8 cellular contexts compared by ENCODE assay signal in genomic region chr14:91173221-91173670, GRCh38. TPM values are rescaled to one million over a fixed set of nuclear protein-coding genes. Genes with fewer than 3 reads are reported as not detected.
DNase-seq lines count a peak whose midpoint lies in the region; ATAC-seq and TF ChIP-seq lines count a peak whose summit lies in the region.

No MANE protein-coding gene starts in this region.

- no peak overlapping the region for H3K14ac ChIP-seq in mesenchymal stem cell (ENCODE audit: low read length in 2 of 2)

- no peak overlapping the region for H2BK12ac ChIP-seq in mesenchymal stem cell (ENCODE audit: low read length in 2 of 2)

- DNase-seq in HCEC 1CT, result peak; percentile 54
- peak; percentile 74 for DNase-seq in NCI-H510A treated with DMSO at 0.1 percent for 48 hours (lab: John Stamatoyannopoulos, UW)
- peak; percentile 56 to 60 for DNase-seq in activated CD8-positive, alpha-beta memory T cell treated with anti-CD3 and anti-CD28 coated beads for 4 hours (ENCODE audit: low read depth in 2 of 2)
- peak; percentile 71 to 73 (median 72) for DNase-seq in effector memory CD8-positive, alpha-beta T cell
- DNase-seq in mesenchymal stem cell, result peak; percentile 75
- peak; percentile 62 for DNase-seq in stimulated activated CD8-positive, alpha-beta memory T cell treated with anti-CD3 and anti-CD28 coated beads, Interleukin-15, amount 100 ng/mL, for 1 hour (ENCODE audit: low read depth)

- H3K4ac ChIP-seq in mesenchymal stem cell (ENCODE audit: low read depth in 1 of 2, low read length in 2 of 2), result no peak overlapping the region

- H3K4me1 Mint-ChIP-seq in effector memory CD8-positive, alpha-beta T cell (ENCODE audit: low read depth in 2 of 2), result peaks cover 12 to 23% of the 10 kb centered on the region in 2 donors

- H3K27ac ChIP-seq in C4-2B (no peak overlapping the region), mesenchymal stem cell (ENCODE audit: low read length, poor library complexity, severe bottlenecking) (no peak overlapping the region)

- H4K8ac ChIP-seq in mesenchymal stem cell (ENCODE audit: low read length), result no peak overlapping the region

- 45% methylated on average over 10 of the region's 10 CpGs for WGBS in mesenchymal stem cell

- H3K4me2 ChIP-seq in mesenchymal stem cell (ENCODE audit: low read length, poor library complexity, severe bottlenecking), result no peak overlapping the region

- H3K27ac Mint-ChIP-seq in effector memory CD8-positive, alpha-beta T cell, result peak overlapping the region; percentile 69 to 84

- no peaks in the 10 kb centered on the region for H3K27me3 ChIP-seq in mesenchymal stem cell (ENCODE audit: control insufficient read depth in 1 of 2, insufficient read depth in 1 of 2, low read length in 2 of 2)

- H3K23ac ChIP-seq in mesenchymal stem cell (ENCODE audit: low read length in 2 of 2), result no peak overlapping the region

- no peaks in the 10 kb centered on the region for H3K79me1 ChIP-seq in mesenchymal stem cell (replicated peaks; ENCODE audit: low read length, poor library complexity, severe bottlenecking)

- H2BK15ac ChIP-seq in mesenchymal stem cell (ENCODE audit: low read depth, poor library complexity, severe bottlenecking), result no peak overlapping the region

- H3K27me3 Mint-ChIP-seq in effector memory CD8-positive, alpha-beta T cell, result no peaks in the 10 kb centered on the region

- H3K9me3 Mint-ChIP-seq in effector memory CD8-positive, alpha-beta T cell, result no peaks in the 10 kb centered on the region

- H3K4me1 ChIP-seq in mesenchymal stem cell (ENCODE audit: control insufficient read depth, insufficient read depth, low read depth, low read length), result peaks cover 9% of the 10 kb centered on the region

- H3K9me3 ChIP-seq in mesenchymal stem cell (ENCODE audit: control insufficient read depth, low read length), result no peaks in the 10 kb centered on the region

- no peak overlapping the region for H3K4me3 Mint-ChIP-seq in effector memory CD8-positive, alpha-beta T cell

- H3K18ac ChIP-seq in mesenchymal stem cell (ENCODE audit: low read depth in 1 of 2, low read length in 2 of 2), result no peak overlapping the region

- no peak overlapping the region for H3K9ac ChIP-seq in mesenchymal stem cell (ENCODE audit: low read length)

- no peak overlapping the region for H2AFZ ChIP-seq in mesenchymal stem cell (ENCODE audit: low read depth, low read length)

- no peak overlapping the region for H2BK5ac ChIP-seq in mesenchymal stem cell (ENCODE audit: low read depth, low read length, poor library complexity, severe bottlenecking)

- H2AK5ac ChIP-seq in mesenchymal stem cell (ENCODE audit: low read length, severe bottlenecking), result no peak overlapping the region

- no peak overlapping the region for H2BK120ac ChIP-seq in mesenchymal stem cell (ENCODE audit: low read depth, low read length)

- ATAC-seq in effector memory CD8-positive, alpha-beta T cell (replicated peaks), result peak; percentile 75
- no peak for ATAC-seq in HG02938 (IDR thresholded peaks at IDR 0.05; ENCODE audit: unreplicated experiment)

- peaks cover 24% of the 10 kb centered on the region for H3K36me3 Mint-ChIP-seq in effector memory CD8-positive, alpha-beta T cell (ENCODE audit: insufficient read depth)

- H4K91ac ChIP-seq in mesenchymal stem cell (ENCODE audit: low read length), result peak overlapping the region; percentile 25

- no peak overlapping the region for H3K4me3 ChIP-seq in mesenchymal stem cell (ENCODE audit: insufficient read depth in 1 of 2, low read depth in 1 of 2, low read length in 2 of 2)

- TF ChIP-seq CTCF in C4-2B (conservative IDR thresholded peaks at IDR 0.05), result peak; percentile 96

- H3K36me3 ChIP-seq in mesenchymal stem cell (ENCODE audit: control insufficient read depth in 1 of 2, insufficient read depth in 2 of 2, low read depth in 1 of 2, low read length in 2 of 2), result peaks cover 23 to 74% of the 10 kb centered on the region in 2 experiments

RNA-seq across cellular contexts. Expression of gene DGLUCY, which starts 59.4 kb away (rescaled TPM):
- 22.1 TPM for polyA plus RNA-seq in mesenchymal stem cell (2013, experiment 1 of 2)
- polyA plus RNA-seq in mesenchymal stem cell (2013, experiment 2 of 2), result 20.8 TPM
